15 cellular contexts compared by ENCODE assay signal in the genomic region with DNA sequence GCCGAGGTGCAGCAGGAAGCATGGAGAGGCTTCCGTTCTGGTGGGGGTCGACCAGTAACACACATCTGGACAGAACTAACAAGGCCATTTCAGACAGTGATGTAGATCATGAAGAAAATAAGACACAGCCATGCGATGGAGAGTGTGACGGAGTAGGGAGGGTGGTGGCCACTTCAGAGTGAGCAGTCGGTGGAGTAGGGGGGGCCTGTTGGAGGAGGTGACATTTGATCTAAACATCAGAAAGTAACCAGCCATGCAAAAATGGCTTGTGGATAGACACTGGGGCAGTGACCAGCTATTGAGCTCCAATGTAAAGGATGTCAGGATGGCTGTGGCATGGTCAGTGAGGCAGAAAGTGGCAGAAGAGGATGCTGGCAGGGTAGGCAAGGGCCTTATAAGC.
A peak's percentile ranks its signal among the peaks of the same experiment; 100 is the strongest.
DNase-seq lines count a peak whose midpoint lies in the region; ATAC-seq and TF ChIP-seq lines count a peak whose summit lies in the region.
"Had no signal": no experiment of that assay in that cellular context is flagged by ENCODE, and none has a peak within 500 bp of the region (broad histone marks: within the 10 kb centered on the region; RNA-seq: fewer than 3 reads in every experiment).

No MANE protein-coding gene starts in this region.

- DNase-seq in heart left ventricle (no peak), Right ventricle myocardium inferior (ENCODE audit: missing footprints) (no peak), SHP77 treated with DMSO at 0.1 percent for 48 hours (lab: John Stamatoyannopoulos, UW) (peak; percentile 63), right cardiac atrium (no peak), colonic mucosa (no peak), hypothalamus (lab: John Stamatoyannopoulos, UW) (no peak), endothelial cell (ENCODE audit: low spot score) (no peak)
- DNase-seq: activated B cell treated with CpG ODN at 0.5 μM for 24 hours; CD8-positive, alpha-beta memory T cell; MM.1S; NCI-H2171 had no signal

- H3K4me3 ChIP-seq in heart left ventricle (no peak overlapping the region), right cardiac atrium (ENCODE audit: low read length) (no peak overlapping the region), colonic mucosa (no peak overlapping the region)
- H3K4me3 ChIP-seq: ascending aorta, suprapubic skin had no signal

- peak in 3 of 4 donors; percentile 3 to 33 (median 21) for ATAC-seq in heart left ventricle
- ATAC-seq in Right ventricle myocardium inferior = no peak
- peak; percentile 8 to 30 for ATAC-seq in right cardiac atrium
- no peak for ATAC-seq in GM19463 (IDR thresholded peaks at IDR 0.05; ENCODE audit: unreplicated experiment)
- ATAC-seq: left lobe of liver had no signal

- peak overlapping the region in 10 of 12 donors; percentile 56 to 91 (median 82) for H3K27ac ChIP-seq in heart left ventricle
- peak overlapping the region; percentile 48 for H3K27ac ChIP-seq in right cardiac atrium (ENCODE audit: low read length)
- H3K27ac ChIP-seq in colonic mucosa = no peak overlapping the region
- H3K27ac ChIP-seq: ascending aorta, suprapubic skin had no signal

- WGBS in heart left ventricle, 4 donors = 49 to 58% (median 54%) methylated on average over 6 of the region's 6 CpGs
- 52% methylated on average over 6 of the region's 6 CpGs for WGBS in right cardiac atrium

- H3K36me3 Mint-ChIP-seq in endothelial cell (ENCODE audit: low read depth, unreplicated experiment) = no peaks in the 10 kb centered on the region

- H3K36me3 ChIP-seq in heart left ventricle (no peaks in the 10 kb centered on the region), colonic mucosa (no peaks in the 10 kb centered on the region)
- H3K36me3 ChIP-seq: ascending aorta, suprapubic skin had no signal

- H3K9ac ChIP-seq in colonic mucosa (ENCODE audit: low read depth in 2 of 2, low read length in 2 of 2) = no peak overlapping the region

- intact Hi-C loops in heart left ventricle (cut with DNase I) (no loop called here), Right ventricle myocardium inferior (cut with DNase I) (no loop called here), right cardiac atrium (cut with DNase I) (no loop called here), colonic mucosa (cut with DNase I) (no loop called here)

- H3K9me3 Mint-ChIP-seq in endothelial cell (ENCODE audit: unreplicated experiment) = no peaks in the 10 kb centered on the region
- H3K9me3 Mint-ChIP-seq: activated B cell treated with CpG ODN at 0.5 μM for 24 hours had no signal

- no peak overlapping the region for H3K4me3 Mint-ChIP-seq in endothelial cell (ENCODE audit: unreplicated experiment)
- H3K4me3 Mint-ChIP-seq: activated B cell treated with CpG ODN at 0.5 μM for 24 hours; CD8-positive, alpha-beta memory T cell had no signal

- H3K9me3 ChIP-seq in heart left ventricle = no peaks in the 10 kb centered on the region
- H3K9me3 ChIP-seq in right cardiac atrium (ENCODE audit: control insufficient read depth, low read length) = no peaks in the 10 kb centered on the region
- no peaks in the 10 kb centered on the region for H3K9me3 ChIP-seq in colonic mucosa
- H3K9me3 ChIP-seq: ascending aorta, suprapubic skin had no signal

- no peak overlapping the region for H3K27ac Mint-ChIP-seq in endothelial cell (ENCODE audit: unreplicated experiment)
- H3K27ac Mint-ChIP-seq: activated B cell treated with CpG ODN at 0.5 μM for 24 hours had no signal

- peaks cover 16% of the 10 kb centered on the region for H3K4me1 Mint-ChIP-seq in endothelial cell (ENCODE audit: unreplicated experiment)

- H3K4me1 ChIP-seq in heart left ventricle (peaks cover 8 to 97% (median 73%) of the 10 kb centered on the region in 12 donors), right cardiac atrium (ENCODE audit: control insufficient read depth, insufficient read depth, low read length) (peaks cover 18% of the 10 kb centered on the region), colonic mucosa (peaks cover 19% of the 10 kb centered on the region)
- H3K4me1 ChIP-seq: ascending aorta had no signal

- no peak for TF ChIP-seq POLR2A in heart left ventricle (IDR thresholded peaks at IDR 0.05)

- TF ChIP-seq CTCF in heart left ventricle (IDR thresholded peaks at IDR 0.05) (no peak), colonic mucosa (IDR thresholded peaks at IDR 0.05) (no peak), endothelial cell (IDR thresholded peaks at IDR 0.05; ENCODE audit: unreplicated experiment) (no peak)

- no peaks in the 10 kb centered on the region for H3K27me3 ChIP-seq in heart left ventricle
- no peaks in the 10 kb centered on the region for H3K27me3 ChIP-seq in right cardiac atrium (ENCODE audit: control insufficient read depth, insufficient read depth)
- no peaks in the 10 kb centered on the region for H3K27me3 ChIP-seq in colonic mucosa
- H3K27me3 ChIP-seq: ascending aorta, suprapubic skin had no signal

- peaks cover 5% of the 10 kb centered on the region for H3K27me3 Mint-ChIP-seq in endothelial cell (ENCODE audit: unreplicated experiment)
- H3K27me3 Mint-ChIP-seq: activated B cell treated with CpG ODN at 0.5 μM for 24 hours; CD8-positive, alpha-beta memory T cell had no signal

Comparison
In these comparisons a context has a peak if more than half of its experiments do, and no peak if none do; other contexts are left out.
1. ATAC-seq: peak in heart left ventricle (3 of 4) and right cardiac atrium (2 of 2); none in Right ventricle myocardium inferior (single experiment) and GM19463 (single experiment).